In genomic region chr6:15389759-15390723, GRCh38 we compare ENCODE assay signal across 9 cellular contexts.
DNase-seq lines count a peak whose midpoint lies in the region; ATAC-seq, FAIRE-seq and TF ChIP-seq lines count a peak whose summit lies in the region.
"Had no signal": no experiment of that assay in that cellular context is flagged by ENCODE, and none has a peak within 500 bp of the region (broad histone marks: within the 10 kb centered on the region; RNA-seq: fewer than 3 reads in every experiment).

No MANE protein-coding gene starts in this region.

- CTCF ChIA-PET in T-cell (lab: Charles Lee) = interaction anchor here (0.6 to 1.4 kb wide), 5 partner anchors 10 to 159 kb away, joined by 3 to 5 read pairs (median 4); no protein-coding TSS in a partner anchor

- no peak overlapping the region for H3K27ac ChIP-seq in pancreas

- ATAC-seq in HG03280 (IDR thresholded peaks at IDR 0.05; ENCODE audit: unreplicated experiment) = peak; percentile 53
- peak; percentile 31 to 57 (median 39) for ATAC-seq in T-cell (replicated peaks in 1 of 4)
- ATAC-seq in pancreas = peak in 3 of 4 donors; percentile 40 to 60 (median 54)
- no peak for ATAC-seq in HG03439 (IDR thresholded peaks at IDR 0.05; ENCODE audit: unreplicated experiment)
- ATAC-seq in GM19395 (IDR thresholded peaks at IDR 0.05; ENCODE audit: unreplicated experiment) = no peak

- peaks cover 7% of the 10 kb centered on the region for H3K36me3 Mint-ChIP-seq in T-cell

- H3K9me3 Mint-ChIP-seq in T-cell = no peaks in the 10 kb centered on the region
- H3K9me3 Mint-ChIP-seq: CD8-positive, alpha-beta memory T cell had no signal

- 65 to 71% methylated on average over 14 of the region's 14 CpGs for WGBS in pancreas, 2 donors

- FAIRE-seq in pancreas (lab: Jason Lieb, UNC) = no peak

- peak overlapping the region in 1 of 3 donors; percentile 26 for H3K4me3 Mint-ChIP-seq in T-cell
- H3K4me3 Mint-ChIP-seq: CD8-positive, alpha-beta memory T cell had no signal

- no peaks in the 10 kb centered on the region for H3K27me3 Mint-ChIP-seq in T-cell
- H3K27me3 Mint-ChIP-seq: CD8-positive, alpha-beta memory T cell had no signal

- intact Hi-C loops in pancreas (cut with DNase I) = no loop called here

- H3K36me3 ChIP-seq in pancreas = no peaks in the 10 kb centered on the region

- peaks cover 63 to 84% (median 76%) of the 10 kb centered on the region in 3 donors for H3K4me1 Mint-ChIP-seq in T-cell

- H3K4me3 ChIP-seq in fibroblast of the aortic adventitia (ENCODE audit: low read depth, low read length) (no peak overlapping the region), pancreas (no peak overlapping the region)

- POLR2A ChIA-PET in T-cell (lab: Charles Lee) = no interaction called here

- no peaks in the 10 kb centered on the region for H3K9me3 ChIP-seq in pancreas

- H3K4me1 ChIP-seq in pancreas = peaks cover 0 to 3% (median 0%) of the 10 kb centered on the region in 3 donors

- no peaks in the 10 kb centered on the region for H3K27me3 ChIP-seq in pancreas

- TF ChIP-seq CTCF in fibroblast of the aortic adventitia (IDR thresholded peaks at IDR 0.05; ENCODE audit: insufficient read depth, low read length) = peak; percentile 73
- TF ChIP-seq CTCF in pancreas (IDR thresholded peaks at IDR 0.05) = peak in 2 of 4 donors; percentile 21 to 27

- H3K27ac Mint-ChIP-seq in T-cell = peak overlapping the region in 1 of 2 donors; percentile 37

- DNase-seq in DMS53 (lab: John Stamatoyannopoulos, UW) (peak; percentile 24), DMS53 treated with DMSO at 0.1 percent for 48 hours (lab: John Stamatoyannopoulos, UW; ENCODE audit: unreplicated experiment) (no peak), T-cell (peak in 10 of 34 experiments; percentile 5 to 43 (median 14)), fibroblast of the aortic adventitia (ENCODE audit: low read depth) (peak; percentile 60), pancreas (no peak)

Comparison
In these comparisons a context has a peak if more than half of its experiments do, and no peak if none do; other contexts are left out.
1. DNase-seq: peak in DMS53 (single experiment) and fibroblast of the aortic adventitia (single experiment); none in DMS53 treated with DMSO at 0.1 percent for 48 hours (single experiment) and pancreas (0 of 6).
2. ATAC-seq: peak in HG03280 (single experiment), T-cell (4 of 4) and pancreas (3 of 4); none in HG03439 (single experiment) and GM19395 (single experiment).